In genomic region chr12:118312578-118312977, GRCh38 we compare ENCODE assay signal across 8 cellular contexts.
DNase-seq lines count a peak whose midpoint lies in the region; ATAC-seq and TF ChIP-seq lines count a peak whose summit lies in the region.

No MANE protein-coding gene starts in this region.

- H3K4me1 ChIP-seq in foreskin keratinocyte = peaks cover 39% of the 10 kb centered on the region
- peaks cover 6% of the 10 kb centered on the region for H3K4me1 ChIP-seq in prostate gland (replicated peaks)

- no peaks in the 10 kb centered on the region for H3K9me3 Mint-ChIP-seq in osteocyte (ENCODE audit: unreplicated experiment)

- H3K9me3 ChIP-seq in prostate gland = no peaks in the 10 kb centered on the region

- ATAC-seq in GM18867 (IDR thresholded peaks at IDR 0.05; ENCODE audit: unreplicated experiment) = peak; percentile 79
- peak; percentile 58 for ATAC-seq in GM21737 (IDR thresholded peaks at IDR 0.05; ENCODE audit: unreplicated experiment)
- peak; percentile 58 for ATAC-seq in HG03558 (IDR thresholded peaks at IDR 0.05; ENCODE audit: extremely low read depth, unreplicated experiment)
- peak; percentile 38 for ATAC-seq in foreskin keratinocyte

- TF ChIP-seq CTCF in foreskin keratinocyte (conservative IDR thresholded peaks at IDR 0.05) (no peak), osteocyte (IDR thresholded peaks at IDR 0.05) (no peak), prostate gland (IDR thresholded peaks at IDR 0.05) (no peak)

- no peaks in the 10 kb centered on the region for H3K36me3 ChIP-seq in prostate gland

- intact Hi-C loops in prostate gland (cut with DNase I) = no loop called here

- 44% methylated on average over 1 of the region's 1 CpG for WGBS in prostate gland

- no peak for TF ChIP-seq POLR2A in prostate gland (IDR thresholded peaks at IDR 0.05)

- no peak overlapping the region for H3K4me3 Mint-ChIP-seq in osteocyte (ENCODE audit: unreplicated experiment)

- H3K27me3 Mint-ChIP-seq in osteocyte (ENCODE audit: unreplicated experiment) = no peaks in the 10 kb centered on the region

- H3K27me3 ChIP-seq in foreskin keratinocyte (no peaks in the 10 kb centered on the region), prostate gland (replicated peaks; ENCODE audit: insufficient read depth) (no peaks in the 10 kb centered on the region)

- no peak overlapping the region for H3K27ac Mint-ChIP-seq in osteocyte (ENCODE audit: unreplicated experiment)

- H3K4me1 Mint-ChIP-seq in osteocyte (ENCODE audit: unreplicated experiment) = peaks cover 40% of the 10 kb centered on the region

- H3K36me3 Mint-ChIP-seq in osteocyte (ENCODE audit: unreplicated experiment) = no peaks in the 10 kb centered on the region

- peak in 1 of 2 donors; percentile 28 for DNase-seq in foreskin keratinocyte
- no peak for DNase-seq in osteocyte (ENCODE audit: extremely low spot score, unreplicated experiment)
- DNase-seq in prostate gland (ENCODE audit: low spot score) = no peak
- no peak for DNase-seq in NCI-H1930 (lab: John Stamatoyannopoulos, UW)
- no peak for DNase-seq in stimulated activated CD4-positive, alpha-beta T cell treated with anti-CD3 and anti-CD28 coated beads, Interleukin-12 subunit alpha, Interleukin-12 subunit beta, amount 100 ng/mL, for 4 hours

- no peak overlapping the region for H3K27ac ChIP-seq in foreskin keratinocyte
- H3K27ac ChIP-seq in prostate gland = no peak overlapping the region

- no peak overlapping the region for H3K4me3 ChIP-seq in prostate gland
